ENCODE assay signal across 14 cellular contexts in genomic region chr17:80786887-80787286, GRCh38.
DNase-seq lines count a peak whose midpoint lies in the region; ATAC-seq and TF ChIP-seq lines count a peak whose summit lies in the region.
"Had no signal": no experiment of that assay in that cellular context is flagged by ENCODE, and none has a peak within 500 bp of the region (broad histone marks: within the 10 kb centered on the region; RNA-seq: fewer than 3 reads in every experiment).

No MANE protein-coding gene starts in this region.

- intact Hi-C loops in activated CD4-positive, alpha-beta T cell treated with anti-CD3 and anti-CD28 coated beads, Interleukin-2, amount 10 ng/mL, durations not matched to agents 24 days and 14 days (cut with micrococcal nuclease): loop anchor here (5.0 kb wide), 2 partner anchors 70 to 110 kb away; no protein-coding TSS in a partner anchor

- ATAC-seq in activated naive CD8-positive, alpha-beta T cell treated with anti-CD3 and anti-CD28 coated beads, Interleukin-2, amount 10 ng/mL, durations not matched to agents 7 days and 5 days (ENCODE audit: low read depth): no peak
- ATAC-seq in stimulated activated memory B cell treated with anti-CD40 and anti-IgM and Interleukin-4, amounts not matched to agents 10 μg/mL and 1 μg/mL and 100 μg/mL, for 72 hours: no peak

- peaks cover 48% of the 10 kb centered on the region for H3K79me2 ChIP-seq in Karpas-422 (ENCODE audit: low read length)
- no peaks in the 10 kb centered on the region for H3K79me2 ChIP-seq in neural progenitor cell (ENCODE audit: low read depth)

- peak overlapping the region; percentile 2 for H3K4me3 Mint-ChIP-seq in activated CD4-positive, alpha-beta T cell treated with anti-CD3 and anti-CD28 coated beads, Interleukin-2, amount 10 ng/mL, durations not matched to agents 24 days and 14 days
- no peak overlapping the region for H3K4me3 Mint-ChIP-seq in activated naive CD8-positive, alpha-beta T cell treated with anti-CD3 and anti-CD28 coated beads, Interleukin-2, amount 10 ng/mL, durations not matched to agents 7 days and 5 days
- no peak overlapping the region for H3K4me3 Mint-ChIP-seq in neural progenitor cell
- no peak overlapping the region for H3K4me3 Mint-ChIP-seq in stimulated activated memory B cell treated with anti-CD40 and anti-IgM and Interleukin-4, amounts not matched to agents 10 μg/mL and 1 μg/mL and 100 μg/mL, for 72 hours
- H3K4me3 Mint-ChIP-seq: immature natural killer cell had no signal

- H3K4me1 Mint-ChIP-seq in activated CD4-positive, alpha-beta T cell treated with anti-CD3 and anti-CD28 coated beads, Interleukin-2, amount 10 ng/mL, durations not matched to agents 24 days and 14 days: peaks cover 82% of the 10 kb centered on the region
- H3K4me1 Mint-ChIP-seq in activated naive CD8-positive, alpha-beta T cell treated with anti-CD3 and anti-CD28 coated beads, Interleukin-2, amount 10 ng/mL, durations not matched to agents 7 days and 5 days: peaks cover 80% of the 10 kb centered on the region
- H3K4me1 Mint-ChIP-seq in neural progenitor cell: peaks cover 48% of the 10 kb centered on the region
- peaks cover 40% of the 10 kb centered on the region for H3K4me1 Mint-ChIP-seq in stimulated activated memory B cell treated with anti-CD40 and anti-IgM and Interleukin-4, amounts not matched to agents 10 μg/mL and 1 μg/mL and 100 μg/mL, for 72 hours

- POLR2A ChIA-PET in activated naive CD8-positive, alpha-beta T cell treated with anti-CD3 and anti-CD28 coated beads, Interleukin-2, amount 10 ng/mL, durations not matched to agents 7 days and 5 days (lab: Charles Lee): no interaction called here

- DNase-seq in activated CD4-positive, alpha-beta T cell treated with anti-CD3 and anti-CD28 coated beads, Interleukin-2, amount 10 ng/mL, durations not matched to agents 24 days and 14 days: no peak
- DNase-seq in activated CD4-positive, alpha-beta T cell treated with anti-CD3 and anti-CD28 coated beads for 48 hours: no peak
- DNase-seq in Karpas-422: no peak
- no peak for DNase-seq in activated naive CD8-positive, alpha-beta T cell treated with anti-CD3 and anti-CD28 coated beads, Interleukin-2, amount 10 ng/mL, durations not matched to agents 7 days and 5 days
- no peak for DNase-seq in neural progenitor cell (ENCODE audit: low spot score)
- DNase-seq in C1 segment of cervical spinal cord (lab: John Stamatoyannopoulos, UW): no peak
- DNase-seq in HCEC 1CT: no peak
- DNase-seq: activated CD4-positive, alpha-beta T cell treated with anti-CD3 and anti-CD28 coated beads, Interleukin-2, amount 50 U/mL, for 1 hour; cortex of kidney; immature natural killer cell; NCI-H526 treated with DMSO at 0.1 percent for 48 hours; stimulated activated CD8-positive, alpha-beta memory T cell treated with anti-CD3 and anti-CD28 coated beads, Interleukin-4, amount 100 ng/mL, for 48 hours had no signal

- H3K4me1 ChIP-seq in Karpas-422 (ENCODE audit: low read length): peaks cover 48% of the 10 kb centered on the region
- H3K4me1 ChIP-seq in neural progenitor cell: peaks cover 40% of the 10 kb centered on the region

- H3K9me3 Mint-ChIP-seq in activated CD4-positive, alpha-beta T cell treated with anti-CD3 and anti-CD28 coated beads, Interleukin-2, amount 10 ng/mL, durations not matched to agents 24 days and 14 days: peaks cover 15% of the 10 kb centered on the region
- H3K9me3 Mint-ChIP-seq in activated naive CD8-positive, alpha-beta T cell treated with anti-CD3 and anti-CD28 coated beads, Interleukin-2, amount 10 ng/mL, durations not matched to agents 7 days and 5 days: peaks cover 8% of the 10 kb centered on the region
- no peaks in the 10 kb centered on the region for H3K9me3 Mint-ChIP-seq in neural progenitor cell
- peaks cover 3% of the 10 kb centered on the region for H3K9me3 Mint-ChIP-seq in stimulated activated memory B cell treated with anti-CD40 and anti-IgM and Interleukin-4, amounts not matched to agents 10 μg/mL and 1 μg/mL and 100 μg/mL, for 72 hours
- H3K9me3 Mint-ChIP-seq: immature natural killer cell had no signal

- peak overlapping the region; percentile 77 for H3K27ac Mint-ChIP-seq in activated CD4-positive, alpha-beta T cell treated with anti-CD3 and anti-CD28 coated beads, Interleukin-2, amount 10 ng/mL, durations not matched to agents 24 days and 14 days
- peak overlapping the region; percentile 62 for H3K27ac Mint-ChIP-seq in activated naive CD8-positive, alpha-beta T cell treated with anti-CD3 and anti-CD28 coated beads, Interleukin-2, amount 10 ng/mL, durations not matched to agents 7 days and 5 days
- no peak overlapping the region for H3K27ac Mint-ChIP-seq in neural progenitor cell
- no peak overlapping the region for H3K27ac Mint-ChIP-seq in stimulated activated memory B cell treated with anti-CD40 and anti-IgM and Interleukin-4, amounts not matched to agents 10 μg/mL and 1 μg/mL and 100 μg/mL, for 72 hours
- H3K27ac Mint-ChIP-seq: immature natural killer cell had no signal

- H4K20me1 ChIP-seq in Karpas-422 (ENCODE audit: insufficient read depth, low read depth, low read length): no peaks in the 10 kb centered on the region
- H4K20me1 ChIP-seq in neural progenitor cell (ENCODE audit: low read depth): peaks cover 21% of the 10 kb centered on the region

- H3K4me3 ChIP-seq in Karpas-422 (ENCODE audit: low read length): no peak overlapping the region
- no peak overlapping the region for H3K4me3 ChIP-seq in neural progenitor cell
- H3K4me3 ChIP-seq: BLaER1 had no signal

- H3K4me2 ChIP-seq in Karpas-422 (ENCODE audit: low read depth, low read length, poor library complexity, severe bottlenecking) (no peak overlapping the region), neural progenitor cell (peak overlapping the region; percentile 43)
- H3K4me2 ChIP-seq: BLaER1 had no signal

- H3F3A ChIP-seq in neural progenitor cell (ENCODE audit: low read depth): no peaks in the 10 kb centered on the region

- H2AFZ ChIP-seq in Karpas-422 (ENCODE audit: low read length) (no peak overlapping the region), neural progenitor cell (replicated peaks) (no peak overlapping the region)

- H3K27ac ChIP-seq in Karpas-422 (ENCODE audit: low read length): peak overlapping the region; percentile 29
- H3K27ac ChIP-seq in neural progenitor cell: no peak overlapping the region
- H3K27ac ChIP-seq: BLaER1 had no signal

- no peaks in the 10 kb centered on the region for H3K27me3 Mint-ChIP-seq in activated CD4-positive, alpha-beta T cell treated with anti-CD3 and anti-CD28 coated beads, Interleukin-2, amount 10 ng/mL, durations not matched to agents 24 days and 14 days
- no peaks in the 10 kb centered on the region for H3K27me3 Mint-ChIP-seq in activated naive CD8-positive, alpha-beta T cell treated with anti-CD3 and anti-CD28 coated beads, Interleukin-2, amount 10 ng/mL, durations not matched to agents 7 days and 5 days
- H3K27me3 Mint-ChIP-seq in neural progenitor cell (ENCODE audit: insufficient read depth, low read depth): no peaks in the 10 kb centered on the region
- no peaks in the 10 kb centered on the region for H3K27me3 Mint-ChIP-seq in stimulated activated memory B cell treated with anti-CD40 and anti-IgM and Interleukin-4, amounts not matched to agents 10 μg/mL and 1 μg/mL and 100 μg/mL, for 72 hours

- TF ChIP-seq CTCF in neural progenitor cell (IDR thresholded peaks at IDR 0.05): no peak

- peaks cover 34% of the 10 kb centered on the region for H3K36me3 Mint-ChIP-seq in activated CD4-positive, alpha-beta T cell treated with anti-CD3 and anti-CD28 coated beads, Interleukin-2, amount 10 ng/mL, durations not matched to agents 24 days and 14 days (ENCODE audit: low read depth)
- H3K36me3 Mint-ChIP-seq in activated naive CD8-positive, alpha-beta T cell treated with anti-CD3 and anti-CD28 coated beads, Interleukin-2, amount 10 ng/mL, durations not matched to agents 7 days and 5 days: peaks cover 27% of the 10 kb centered on the region
- peaks cover 7% of the 10 kb centered on the region for H3K36me3 Mint-ChIP-seq in neural progenitor cell
- peaks cover 21% of the 10 kb centered on the region for H3K36me3 Mint-ChIP-seq in stimulated activated memory B cell treated with anti-CD40 and anti-IgM and Interleukin-4, amounts not matched to agents 10 μg/mL and 1 μg/mL and 100 μg/mL, for 72 hours

- H3K36me3 ChIP-seq in Karpas-422 (ENCODE audit: insufficient read depth, low read length): no peaks in the 10 kb centered on the region
- no peaks in the 10 kb centered on the region for H3K36me3 ChIP-seq in neural progenitor cell

- no peaks in the 10 kb centered on the region for H3K27me3 ChIP-seq in Karpas-422 (ENCODE audit: low read length)
- H3K27me3 ChIP-seq in neural progenitor cell: no peaks in the 10 kb centered on the region
- H3K27me3 ChIP-seq: BLaER1 had no signal

- H3K9me3 ChIP-seq in Karpas-422 (ENCODE audit: low read length) (no peaks in the 10 kb centered on the region), neural progenitor cell (ENCODE audit: low read depth) (no peaks in the 10 kb centered on the region)

- H3K9ac ChIP-seq in Karpas-422 (ENCODE audit: low read length): no peak overlapping the region
- H3K9ac ChIP-seq in neural progenitor cell: no peak overlapping the region
- H3K9ac ChIP-seq: BLaER1 had no signal

- H3K9me2 ChIP-seq in Karpas-422 (replicated peaks; ENCODE audit: insufficient read depth, low read length): no peaks in the 10 kb centered on the region

Comparison
In these comparisons a context has a peak if more than half of its experiments do, and no peak if none do; other contexts are left out.
1. H3K27ac Mint-ChIP-seq: peak in activated CD4-positive, alpha-beta T cell treated with anti-CD3 and anti-CD28 coated beads, Interleukin-2, amount 10 ng/mL, durations not matched to agents 24 days and 14 days (single experiment) and activated naive CD8-positive, alpha-beta T cell treated with anti-CD3 and anti-CD28 coated beads, Interleukin-2, amount 10 ng/mL, durations not matched to agents 7 days and 5 days (single experiment); none in neural progenitor cell (single experiment) and stimulated activated memory B cell treated with anti-CD40 and anti-IgM and Interleukin-4, amounts not matched to agents 10 μg/mL and 1 μg/mL and 100 μg/mL, for 72 hours (single experiment).